10 cellular contexts compared by ENCODE assay signal in the genomic region with DNA sequence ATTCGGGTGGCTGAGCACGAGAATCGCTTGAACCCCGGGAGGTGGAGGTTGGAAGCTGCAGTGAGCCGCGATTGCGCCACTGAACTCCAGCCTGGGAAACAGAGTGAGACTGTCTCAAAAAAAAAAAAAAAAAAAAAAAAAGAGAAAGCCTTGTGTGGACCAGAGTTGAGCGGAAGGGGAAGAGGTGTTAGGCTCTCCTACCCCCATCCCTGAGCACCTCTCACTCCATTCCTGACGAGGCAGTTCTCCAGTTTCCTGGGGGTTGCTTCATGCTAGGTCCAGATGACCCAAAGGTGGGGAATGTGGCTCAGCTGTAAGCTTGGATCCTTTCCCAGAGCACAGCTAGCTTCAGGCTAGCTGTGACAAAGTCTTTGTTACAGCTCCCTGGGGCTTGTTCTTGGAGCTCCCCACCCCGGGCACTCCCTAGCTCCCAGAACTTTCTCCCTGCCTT. TPM values are rescaled to one million over a fixed set of nuclear protein-coding genes. Genes with fewer than 3 reads are reported as not detected.
DNase-seq lines count a peak whose midpoint lies in the region; ATAC-seq lines count a peak whose summit lies in the region.
"Had no signal": no experiment of that assay in that cellular context is flagged by ENCODE, and none has a peak within 500 bp of the region (broad histone marks: within the 10 kb centered on the region; RNA-seq: fewer than 3 reads in every experiment).

No MANE protein-coding gene starts in this region.

- H3K4me3 ChIP-seq in mesendoderm (ENCODE audit: low read length), result peak overlapping the region; percentile 52

- WGBS in mesendoderm (ENCODE audit: extremely low coverage, insufficient coverage, low lambda C conversion rate), result no CpG with 5 or more reads among the region's 10 CpGs

- no peak overlapping the region for H3K23ac ChIP-seq in mesendoderm (ENCODE audit: low read length)

- no peaks in the 10 kb centered on the region for H3K79me2 ChIP-seq in mesendoderm (ENCODE audit: control insufficient read depth, insufficient read depth, low read length)

- DNase-seq in COR-L47 (lab: John Stamatoyannopoulos, UW) (peak; percentile 60), NCI-H2171 (lab: John Stamatoyannopoulos, UW) (peak; percentile 68), epithelial cell of prostate (ENCODE audit: low read depth, low spot score) (peak; percentile 93), mesendoderm (peak; percentile 62), GDM1 (lab: John Stamatoyannopoulos, UW) (no peak)
- no peak for DNase-seq in stimulated activated CD8-positive, alpha-beta memory T cell treated with anti-CD3 and anti-CD28 coated beads, Interleukin-4, amount 100 ng/mL, for 48 hours
- DNase-seq: activated CD4-positive, alpha-beta T cell treated with anti-CD3 and anti-CD28 coated beads, Interleukin-2, amount 50 U/mL, for 4 hours had no signal

- no peak overlapping the region for H3K18ac ChIP-seq in mesendoderm (ENCODE audit: low read length)

- H2AK5ac ChIP-seq in mesendoderm (ENCODE audit: low read length), result no peak overlapping the region

- no peak overlapping the region for H2BK5ac ChIP-seq in mesendoderm (ENCODE audit: low read length)

- H3K27me3 ChIP-seq in mesendoderm (ENCODE audit: insufficient read depth, low read length, poor library complexity), result no peaks in the 10 kb centered on the region

- no peak overlapping the region for H4K8ac ChIP-seq in mesendoderm (ENCODE audit: low read depth, low read length)

- H3K27ac ChIP-seq in epithelial cell of prostate (peak overlapping the region; percentile 63), mesendoderm (ENCODE audit: low read depth, low read length) (no peak overlapping the region)
- H3K27ac ChIP-seq: HL-60 had no signal

- H2BK120ac ChIP-seq in mesendoderm (ENCODE audit: low read depth, low read length), result no peak overlapping the region

- no peaks in the 10 kb centered on the region for H3K4me1 ChIP-seq in mesendoderm (ENCODE audit: control insufficient read depth, low read depth, low read length)

- H3K4me2 ChIP-seq in mesendoderm (ENCODE audit: low read length), result peak overlapping the region; percentile 93

- no peaks in the 10 kb centered on the region for H3K79me1 ChIP-seq in mesendoderm (ENCODE audit: low read length)

- H3K9ac ChIP-seq in mesendoderm (ENCODE audit: low read length), result peak overlapping the region; percentile 62

- H3K4ac ChIP-seq in mesendoderm (ENCODE audit: low read depth, low read length), result no peak overlapping the region

- H4K5ac ChIP-seq in mesendoderm (ENCODE audit: low read length), result no peak overlapping the region

- no peak overlapping the region for H2BK15ac ChIP-seq in mesendoderm (replicated peaks; ENCODE audit: low read depth)

- peak overlapping the region; percentile 82 for H3K56ac ChIP-seq in mesendoderm (ENCODE audit: low read length)

- no peaks in the 10 kb centered on the region for H3K36me3 ChIP-seq in mesendoderm (ENCODE audit: control insufficient read depth, insufficient read depth, low read length)

- no peak for ATAC-seq in GM21367 (IDR thresholded peaks at IDR 0.05; ENCODE audit: unreplicated experiment)
- no peak for ATAC-seq in GM18909 (IDR thresholded peaks at IDR 0.05; ENCODE audit: poor library complexity, unreplicated experiment)

RNA-seq across cellular contexts. Expression of a gene that starts 8.8 kb away (rescaled TPM):
- polyA plus RNA-seq in mesendoderm (2013, experiment 1 of 2), result 6.0 TPM
- polyA plus RNA-seq in mesendoderm (2013, experiment 2 of 2), result 6.0 TPM

RNA-seq across cellular contexts. Expression of a gene that starts 41.1 kb away (rescaled TPM):
- 0.59 TPM for polyA plus RNA-seq in mesendoderm (2013, experiment 1 of 2)
- polyA plus RNA-seq in mesendoderm (2013, experiment 2 of 2), result 0.64 TPM

RNA-seq across cellular contexts. Expression of a gene that starts 46.9 kb away (rescaled TPM):
- 5.8 TPM for polyA plus RNA-seq in mesendoderm (2013, experiment 1 of 2)
- polyA plus RNA-seq in mesendoderm (2013, experiment 2 of 2), result 5.7 TPM

Comparison
In these comparisons a context has a peak if more than half of its experiments do, and no peak if none do; other contexts are left out.
1. DNase-seq: peak in COR-L47 (single experiment), NCI-H2171 (single experiment), epithelial cell of prostate (single experiment) and mesendoderm (single experiment); none in GDM1 (single experiment) and stimulated activated CD8-positive, alpha-beta memory T cell treated with anti-CD3 and anti-CD28 coated beads, Interleukin-4, amount 100 ng/mL, for 48 hours (single experiment).